In genomic region chr17:69055334-69055733, GRCh38 we compare ENCODE assay signal across 36 cellular contexts. TPM values are rescaled to one million over a fixed set of nuclear protein-coding genes. Genes with fewer than 3 reads are reported as not detected.
"Had no signal": no experiment of that assay in that cellular context is flagged by ENCODE, and none has a peak within 500 bp of the region (broad histone marks: within the 10 kb centered on the region; RNA-seq: fewer than 3 reads in every experiment).

No MANE protein-coding gene starts in this region.

- H3K27me3 ChIP-seq: adrenal gland, body of pancreas, brain microvascular endothelial cell, breast epithelium had no signal

- H3K4me3 Mint-ChIP-seq: activated B cell treated with CpG ODN at 0.5 μM for 24 hours; activated CD4-positive, alpha-beta memory T cell treated with anti-CD3 and anti-CD28 coated beads for 36 hours; activated CD4-positive, alpha-beta T cell treated with anti-CD3 and anti-CD28 coated beads, Interleukin-2, amount 10 ng/mL, durations not matched to agents 24 days and 14 days; activated CD8-positive, alpha-beta T cell treated with anti-CD3 and anti-CD28 coated beads for 36 hours; activated naive CD4-positive, alpha-beta T cell treated with anti-CD3 and anti-CD28 coated beads for 36 hours; activated naive CD8-positive, alpha-beta T cell treated with anti-CD3 and anti-CD28 coated beads for 36 hours; activated T-cell treated with anti-CD3 and anti-CD28 coated beads, Interleukin-2, amount 50 U/mL, for 24 hours; activated T-helper 1 cell treated with anti-CD3 and anti-CD28 coated beads, Interleukin-12 subunit alpha, Interleukin-12 subunit beta, Interleukin-2, Interleukin-4 antibody, amounts not matched to agents 30 ng/mL and 10 ng/mL and 1 ng/mL, durations not matched to agents 14 hours and 24 hours and 36 hours; activated T-helper 17 cell treated with anti-CD3 and anti-CD28 coated beads, Interleukin-2, amount 50 U/mL, for 72 hours; central memory CD8-positive, alpha-beta T cell; T-helper 1 cell treated with Interleukin-12 subunit alpha and Interleukin-12 subunit beta and Interleukin-4 antibody, amounts not matched to agents 30 μg/mL and 1 μg/mL, for 36 hours; T-helper 2 cell treated with Interferon-gamma antibody and Interleukin-4, amounts not matched to agents 5 μg/mL and 100 μg/mL, for 36 hours had no signal

- H3K9me3 ChIP-seq: body of pancreas, breast epithelium had no signal

- H3K36me3 Mint-ChIP-seq: activated CD4-positive, alpha-beta memory T cell treated with anti-CD3 and anti-CD28 coated beads for 36 hours; activated naive CD8-positive, alpha-beta T cell treated with anti-CD3 and anti-CD28 coated beads for 36 hours had no signal

- H3K27me3 Mint-ChIP-seq: activated B cell treated with CpG ODN at 0.5 μM for 24 hours; activated CD8-positive, alpha-beta T cell treated with anti-CD3 and anti-CD28 coated beads for 36 hours; activated T-cell treated with anti-CD3 and anti-CD28 coated beads, Interleukin-2, amount 50 U/mL, for 24 hours had no signal

- H3K27ac Mint-ChIP-seq: activated B cell treated with CpG ODN at 0.5 μM for 24 hours; activated CD4-positive, alpha-beta memory T cell treated with anti-CD3 and anti-CD28 coated beads for 36 hours; activated CD4-positive, alpha-beta T cell treated with anti-CD3 and anti-CD28 coated beads, Interleukin-2, amount 10 ng/mL, durations not matched to agents 24 days and 14 days; activated CD8-positive, alpha-beta T cell treated with anti-CD3 and anti-CD28 coated beads for 36 hours; activated naive CD4-positive, alpha-beta T cell treated with anti-CD3 and anti-CD28 coated beads for 36 hours; activated naive CD4-positive, alpha-beta T cell treated with anti-CD3 and anti-CD28 coated beads, Interleukin-2, amount 50 U/mL, for 72 hours; activated naive CD8-positive, alpha-beta T cell treated with anti-CD3 and anti-CD28 coated beads for 36 hours; activated T-cell treated with anti-CD3 and anti-CD28 coated beads, Interleukin-2, amount 50 U/mL, for 24 hours; activated T-helper 1 cell treated with anti-CD3 and anti-CD28 coated beads, Interleukin-12 subunit alpha, Interleukin-12 subunit beta, Interleukin-2, Interleukin-4 antibody, amounts not matched to agents 30 ng/mL and 10 ng/mL and 1 ng/mL, durations not matched to agents 14 hours and 24 hours and 36 hours; activated T-helper 17 cell treated with anti-CD3 and anti-CD28 coated beads, Interleukin-2, amount 50 U/mL, for 72 hours; T-helper 1 cell treated with Interleukin-12 subunit alpha and Interleukin-12 subunit beta and Interleukin-4 antibody, amounts not matched to agents 30 μg/mL and 1 μg/mL, for 36 hours; T-helper 2 cell treated with Interferon-gamma antibody and Interleukin-4, amounts not matched to agents 5 μg/mL and 100 μg/mL, for 36 hours had no signal

- DNase-seq: activated B cell treated with CpG ODN at 0.5 μM for 24 hours; activated CD4-positive, alpha-beta memory T cell treated with anti-CD3 and anti-CD28 coated beads for 36 hours; activated CD4-positive, alpha-beta T cell treated with anti-CD3 and anti-CD28 coated beads for 4 hours; activated CD4-positive, alpha-beta T cell treated with anti-CD3 and anti-CD28 coated beads, Interleukin-2, amount 10 ng/mL, durations not matched to agents 24 days and 14 days; activated CD4-positive, alpha-beta T cell treated with anti-CD3 and anti-CD28 coated beads, Interleukin-2, amount 50 U/mL, for 1 hour; activated CD4-positive, alpha-beta T cell treated with anti-CD3 and anti-CD28 coated beads, Interleukin-2, amount 50 U/mL, for 4 hours; activated CD4-positive, CD25-positive, alpha-beta regulatory T cell treated with anti-CD3 and anti-CD28 coated beads, Interleukin-2, amount 50 U/mL, for 72 hours; activated CD8-positive, alpha-beta memory T cell treated with anti-CD3 and anti-CD28 coated beads, Interleukin-2, amount 50 U/mL, for 4 hours; activated CD8-positive, alpha-beta T cell treated with anti-CD3 and anti-CD28 coated beads for 36 hours; activated effector memory CD4-positive, alpha-beta T cell treated with anti-CD3 and anti-CD28 coated beads, Interleukin-2, amount 50 U/mL, for 16 hours; activated gamma-delta T cell treated with Interleukin-2 at 50 U/mL for 16 hours; activated naive CD4-positive, alpha-beta T cell; activated naive CD4-positive, alpha-beta T cell treated with anti-CD3 and anti-CD28 coated beads for 36 hours; activated naive CD4-positive, alpha-beta T cell treated with anti-CD3 and anti-CD28 coated beads, Interleukin-2, amount 50 U/mL, for 16 hours; activated naive CD8-positive, alpha-beta T cell treated with anti-CD3 and anti-CD28 coated beads for 36 hours; activated T-cell treated with anti-CD3 and anti-CD28 coated beads, Interleukin-2, amount 50 U/mL, for 24 hours; activated T-cell treated with anti-CD3 and anti-CD28 coated beads, Interleukin-2, amount 50 U/mL, for 48 hours; adrenal gland; amniotic stem cell; aorta; body of pancreas; brain microvascular endothelial cell; caudate nucleus; SW 1271; T-helper 1 cell; T-helper 2 cell; T-helper 9 cell had no signal

- H3K4me1 Mint-ChIP-seq: activated B cell treated with CpG ODN at 0.5 μM for 24 hours; activated CD4-positive, alpha-beta T cell treated with anti-CD3 and anti-CD28 coated beads, Interleukin-2, amount 10 ng/mL, durations not matched to agents 24 days and 14 days; activated naive CD8-positive, alpha-beta T cell treated with anti-CD3 and anti-CD28 coated beads for 36 hours; central memory CD8-positive, alpha-beta T cell had no signal

- H3K27ac ChIP-seq: adrenal gland, body of pancreas, brain microvascular endothelial cell, breast epithelium, VCaP had no signal

- H3K36me3 ChIP-seq: adrenal gland, brain microvascular endothelial cell, breast epithelium had no signal

- H3K4me1 ChIP-seq: breast epithelium had no signal

- H3K4me3 ChIP-seq: adrenal gland, body of pancreas, breast epithelium had no signal

- ATAC-seq: activated CD8-positive, alpha-beta T cell treated with anti-CD3 and anti-CD28 coated beads for 36 hours; activated naive CD4-positive, alpha-beta T cell treated with anti-CD3 and anti-CD28 coated beads, Interleukin-2, amount 50 U/mL, for 72 hours; activated T-helper 17 cell treated with anti-CD3 and anti-CD28 coated beads, Interleukin-2, amount 50 U/mL, for 72 hours; body of pancreas had no signal

RNA-seq across cellular contexts. Expression of gene ABCA9, which starts 5.4 kb away (rescaled TPM):
- total RNA-seq: activated CD4-positive, alpha-beta memory T cell treated with anti-CD3 and anti-CD28 coated beads for 36 hours; activated CD8-positive, alpha-beta memory T cell treated with anti-CD3 and anti-CD28 coated beads for 36 hours; activated CD8-positive, alpha-beta T cell treated with anti-CD3 and anti-CD28 coated beads for 36 hours; activated naive CD4-positive, alpha-beta T cell treated with anti-CD3 and anti-CD28 coated beads for 36 hours; activated naive CD4-positive, alpha-beta T cell treated with anti-CD3 and anti-CD28 coated beads, Interleukin-2, amount 50 U/mL, for 72 hours; activated naive CD8-positive, alpha-beta T cell treated with anti-CD3 and anti-CD28 coated beads for 36 hours; activated T-helper 1 cell treated with anti-CD3 and anti-CD28 coated beads, Interleukin-12 subunit alpha, Interleukin-12 subunit beta, Interleukin-2, Interleukin-4 antibody, amounts not matched to agents 30 ng/mL and 10 ng/mL and 1 ng/mL, durations not matched to agents 14 hours and 24 hours and 36 hours had no signal
